In the genomic region with DNA sequence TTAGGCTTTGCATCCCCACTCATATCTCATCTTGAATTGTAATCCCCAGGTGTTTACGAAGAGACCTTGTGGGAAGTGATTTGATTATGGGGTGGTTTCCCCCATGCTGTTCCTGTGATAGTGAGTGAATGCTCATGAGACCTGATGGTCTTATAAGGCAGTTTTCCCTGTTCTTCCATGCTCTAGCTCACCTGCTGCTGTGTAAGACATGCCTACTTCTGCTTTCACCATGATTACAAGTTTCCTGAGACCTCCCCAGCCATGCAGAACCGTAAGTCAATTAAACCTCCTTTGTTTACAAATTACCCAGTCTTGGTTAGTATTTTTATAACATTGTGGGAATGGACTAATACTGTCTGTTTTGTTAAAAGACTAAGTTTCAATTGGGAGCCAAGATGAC, we compare ENCODE assay signal across 20 cellular contexts. TPM values are rescaled to one million over a fixed set of nuclear protein-coding genes. Genes with fewer than 3 reads are reported as not detected.
A peak's percentile ranks its signal among the peaks of the same experiment; 100 is the strongest.
DNase-seq lines count a peak whose midpoint lies in the region; ATAC-seq and TF ChIP-seq lines count a peak whose summit lies in the region.
"Had no signal": no experiment of that assay in that cellular context is flagged by ENCODE, and none has a peak within 500 bp of the region (broad histone marks: within the 10 kb centered on the region; RNA-seq: fewer than 3 reads in every experiment).

No MANE protein-coding gene starts in this region.

- H3K27ac Mint-ChIP-seq in memory B cell: peak overlapping the region; percentile 70
- H3K27ac Mint-ChIP-seq: activated CD4-positive, alpha-beta memory T cell treated with anti-CD3 and anti-CD28 coated beads for 36 hours; activated naive CD8-positive, alpha-beta T cell treated with anti-CD3 and anti-CD28 coated beads, Interleukin-2, amount 10 ng/mL, durations not matched to agents 7 days and 5 days; activated T-cell treated with anti-CD3 and anti-CD28 coated beads, Interleukin-2, amount 50 U/mL, for 72 hours; CD4-positive, alpha-beta memory T cell had no signal

- H3K4me1 ChIP-seq in heart left ventricle: no peaks in the 10 kb centered on the region
- H3K4me1 ChIP-seq: HAP-1 had no signal

- no peak overlapping the region for H3K4me3 ChIP-seq in heart left ventricle
- H3K4me3 ChIP-seq: HAP-1, K562 had no signal

- peaks cover 24% of the 10 kb centered on the region for H3K4me1 Mint-ChIP-seq in memory B cell
- H3K4me1 Mint-ChIP-seq: activated naive CD8-positive, alpha-beta T cell treated with anti-CD3 and anti-CD28 coated beads, Interleukin-2, amount 10 ng/mL, durations not matched to agents 7 days and 5 days; CD4-positive, alpha-beta memory T cell had no signal

- no peaks in the 10 kb centered on the region for H3K36me3 Mint-ChIP-seq in memory B cell
- H3K36me3 Mint-ChIP-seq: activated CD4-positive, alpha-beta memory T cell treated with anti-CD3 and anti-CD28 coated beads for 36 hours; activated naive CD8-positive, alpha-beta T cell treated with anti-CD3 and anti-CD28 coated beads, Interleukin-2, amount 10 ng/mL, durations not matched to agents 7 days and 5 days; CD4-positive, alpha-beta memory T cell had no signal

- H3K4me3 Mint-ChIP-seq in memory B cell: peak overlapping the region; percentile 53
- H3K4me3 Mint-ChIP-seq: activated CD4-positive, alpha-beta memory T cell treated with anti-CD3 and anti-CD28 coated beads for 36 hours; activated naive CD8-positive, alpha-beta T cell treated with anti-CD3 and anti-CD28 coated beads, Interleukin-2, amount 10 ng/mL, durations not matched to agents 7 days and 5 days; activated T-cell treated with anti-CD3 and anti-CD28 coated beads, Interleukin-2, amount 50 U/mL, for 72 hours; CD4-positive, alpha-beta memory T cell had no signal

- peak; percentile 88 for ATAC-seq in GM18861 (IDR thresholded peaks at IDR 0.05; ENCODE audit: unreplicated experiment)
- peak; percentile 69 for ATAC-seq in GM21737 (IDR thresholded peaks at IDR 0.05; ENCODE audit: unreplicated experiment)
- peak; percentile 74 for ATAC-seq in HG03432 (IDR thresholded peaks at IDR 0.05; ENCODE audit: unreplicated experiment)
- ATAC-seq in memory B cell (ENCODE audit: low read depth): peak; percentile 95
- no peak for ATAC-seq in heart left ventricle
- ATAC-seq: activated T-cell treated with anti-CD3 and anti-CD28 coated beads, Interleukin-2, amount 50 U/mL, for 72 hours; K562 had no signal

- peaks cover 3% of the 10 kb centered on the region for H3K9me3 Mint-ChIP-seq in memory B cell
- H3K9me3 Mint-ChIP-seq: activated CD4-positive, alpha-beta memory T cell treated with anti-CD3 and anti-CD28 coated beads for 36 hours; activated naive CD8-positive, alpha-beta T cell treated with anti-CD3 and anti-CD28 coated beads, Interleukin-2, amount 10 ng/mL, durations not matched to agents 7 days and 5 days; activated T-cell treated with anti-CD3 and anti-CD28 coated beads, Interleukin-2, amount 50 U/mL, for 72 hours had no signal

- H3K27me3 Mint-ChIP-seq in memory B cell: no peaks in the 10 kb centered on the region
- H3K27me3 Mint-ChIP-seq: CD4-positive, alpha-beta memory T cell had no signal

- no peak for TF ChIP-seq CTCF in heart left ventricle (IDR thresholded peaks at IDR 0.05)
- TF ChIP-seq CTCF in GM20000 (IDR thresholded peaks at IDR 0.05; ENCODE audit: extremely low read depth, missing control alignments): no peak

- no peak for TF ChIP-seq POLR2A in heart left ventricle (IDR thresholded peaks at IDR 0.05)

- peaks cover 0 to 6% (median 0%) of the 10 kb centered on the region in 12 donors for H3K9me3 ChIP-seq in heart left ventricle
- H3K9me3 ChIP-seq: HAP-1 had no signal

- intact Hi-C loops in heart left ventricle (cut with DNase I): no loop called here

- WGBS in heart left ventricle, 4 donors: 65 to 81% (median 74%) methylated on average over 2 of the region's 2 CpGs

- H3K27me3 ChIP-seq in heart left ventricle: no peaks in the 10 kb centered on the region
- H3K27me3 ChIP-seq: brain microvascular endothelial cell had no signal

- no peak overlapping the region for H3K27ac ChIP-seq in heart left ventricle
- H3K27ac ChIP-seq: brain microvascular endothelial cell had no signal

- no peaks in the 10 kb centered on the region for H3K36me3 ChIP-seq in heart left ventricle
- H3K36me3 ChIP-seq: brain microvascular endothelial cell, HAP-1 had no signal

- DNase-seq in memory B cell (ENCODE audit: low spot score in 2 of 2) (peak in 1 of 2 donors; percentile 25), heart left ventricle (no peak), NCI-H82 treated with DMSO at 0.1 percent for 48 hours (lab: John Stamatoyannopoulos, UW; ENCODE audit: unreplicated experiment) (no peak), GM20000 (ENCODE audit: low spot score) (no peak)
- no peak for DNase-seq in stimulated activated naive CD4-positive, alpha-beta T cell treated with Interleukin-2 at 50 U/mL for 16 hours (lab: John Stamatoyannopoulos, UW)
- DNase-seq: activated CD4-positive, alpha-beta memory T cell treated with anti-CD3 and anti-CD28 coated beads for 36 hours; activated naive CD8-positive, alpha-beta T cell treated with anti-CD3 and anti-CD28 coated beads, Interleukin-2, amount 10 ng/mL, durations not matched to agents 7 days and 5 days; activated T-cell treated with anti-CD3 and anti-CD28 coated beads, Interleukin-2, amount 50 U/mL, for 72 hours; brain microvascular endothelial cell; CD4-positive, alpha-beta memory T cell; cortex of kidney; kidney glomerular epithelial cell; NCI-H1930; NCI-H510A; Right ventricle myocardium superior had no signal

RNA-seq across cellular contexts. Expression of a gene that starts 35.3 kb away (rescaled TPM):
- total RNA-seq in heart left ventricle: 1 to 10 TPM; 2.4 to 5.0 (median 3.2) TPM
- polyA plus RNA-seq in heart left ventricle: 1 to 10 TPM; 2.4 to 2.9 TPM

Comparison
In these comparisons a context has a peak if more than half of its experiments do, and no peak if none do; other contexts are left out.
1. ATAC-seq: peak in GM18861 (single experiment), GM21737 (single experiment), HG03432 (single experiment) and memory B cell (single experiment); none in heart left ventricle (0 of 4).